In the genomic region with DNA sequence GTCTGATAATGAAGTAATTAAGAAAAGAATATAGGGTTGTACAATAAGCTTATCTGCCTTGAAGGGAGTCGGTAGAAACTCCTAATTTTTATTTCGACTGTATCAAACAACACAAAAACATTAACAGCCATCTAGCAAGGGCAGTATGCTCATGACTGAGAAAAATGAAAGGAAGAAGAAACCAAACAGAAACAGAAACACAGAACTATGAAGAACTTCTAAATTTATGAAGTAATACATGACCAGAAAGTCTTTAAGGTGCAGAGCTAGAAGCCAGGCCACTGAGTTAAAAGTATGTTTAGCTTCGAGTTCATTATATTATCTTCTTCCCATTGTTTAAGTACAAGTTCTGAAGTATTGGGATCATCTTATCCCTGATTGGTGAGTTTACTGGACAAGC, we compare ENCODE assay signal across 20 cellular contexts.
A peak's percentile ranks its signal among the peaks of the same experiment; 100 is the strongest.
DNase-seq lines count a peak whose midpoint lies in the region; ATAC-seq and TF ChIP-seq lines count a peak whose summit lies in the region.
"Had no signal": no experiment of that assay in that cellular context is flagged by ENCODE, and none has a peak within 500 bp of the region (broad histone marks: within the 10 kb centered on the region; RNA-seq: fewer than 3 reads in every experiment).

No MANE protein-coding gene starts in this region.

- H3K9ac ChIP-seq in endodermal cell (ENCODE audit: extremely low read depth, low read length, poor library complexity, severe bottlenecking) (no peak overlapping the region), mesendoderm (ENCODE audit: low read length) (no peak overlapping the region)
- H3K9ac ChIP-seq: BLaER1 had no signal

- peaks cover 4% of the 10 kb centered on the region for H3K4me1 ChIP-seq in endodermal cell (ENCODE audit: control insufficient read depth, insufficient read depth, low read length)
- H3K4me1 ChIP-seq in mesendoderm (ENCODE audit: control insufficient read depth, low read depth, low read length) = no peaks in the 10 kb centered on the region
- H3K4me1 ChIP-seq: BLaER1 had no signal

- H3K4me2 ChIP-seq in mesendoderm (ENCODE audit: low read length) = no peak overlapping the region
- H3K4me2 ChIP-seq: BLaER1 had no signal

- H2AK5ac ChIP-seq in mesendoderm (ENCODE audit: low read length) = no peak overlapping the region

- H3K9me3 Mint-ChIP-seq in neural crest cell (no peaks in the 10 kb centered on the region), endodermal cell (no peaks in the 10 kb centered on the region)
- H3K9me3 Mint-ChIP-seq: IgD-negative memory B cell had no signal

- ATAC-seq in GM18858 (IDR thresholded peaks at IDR 0.05; ENCODE audit: unreplicated experiment) = peak; percentile 41
- peak; percentile 52 for ATAC-seq in GM19463 (IDR thresholded peaks at IDR 0.05; ENCODE audit: unreplicated experiment)
- ATAC-seq in HG03432 (IDR thresholded peaks at IDR 0.05; ENCODE audit: unreplicated experiment) = peak; percentile 66
- ATAC-seq: HCT116, HepG2 had no signal

- H3K18ac ChIP-seq in mesendoderm (ENCODE audit: low read length) = no peak overlapping the region

- H2BK5ac ChIP-seq in mesendoderm (ENCODE audit: low read length) = no peak overlapping the region

- no peak overlapping the region for H3K27ac ChIP-seq in endodermal cell (ENCODE audit: low read depth, low read length)
- no peak overlapping the region for H3K27ac ChIP-seq in mesendoderm (ENCODE audit: low read depth, low read length)
- H3K27ac ChIP-seq: BLaER1 had no signal

- H3K36me3 ChIP-seq in endodermal cell (ENCODE audit: control insufficient read depth, insufficient read depth, low read length) = no peaks in the 10 kb centered on the region
- H3K36me3 ChIP-seq in mesendoderm (ENCODE audit: control insufficient read depth, insufficient read depth, low read length) = no peaks in the 10 kb centered on the region
- H3K36me3 ChIP-seq: BLaER1 had no signal

- H3K4ac ChIP-seq in mesendoderm (ENCODE audit: low read depth, low read length) = no peak overlapping the region

- no peak overlapping the region for H3K4me3 ChIP-seq in endodermal cell (ENCODE audit: low read length)
- no peak overlapping the region for H3K4me3 ChIP-seq in mesendoderm (ENCODE audit: low read length)
- H3K4me3 ChIP-seq: BLaER1 had no signal

- H3K27me3 ChIP-seq in endodermal cell (ENCODE audit: control insufficient read depth, insufficient read depth, low read length, poor library complexity, severe bottlenecking) = no peaks in the 10 kb centered on the region
- no peaks in the 10 kb centered on the region for H3K27me3 ChIP-seq in mesendoderm (ENCODE audit: insufficient read depth, low read length, poor library complexity)
- H3K27me3 ChIP-seq: BLaER1 had no signal

- peak overlapping the region; percentile 22 for H3K27ac Mint-ChIP-seq in neural crest cell (ENCODE audit: unreplicated experiment)
- H3K27ac Mint-ChIP-seq in endodermal cell = no peak overlapping the region
- H3K27ac Mint-ChIP-seq: CD14-positive monocyte; CD4-positive, alpha-beta memory T cell; HFFc6; IgD-negative memory B cell had no signal

- peaks cover 5% of the 10 kb centered on the region for H3K4me1 Mint-ChIP-seq in neural crest cell
- H3K4me1 Mint-ChIP-seq in endodermal cell = peaks cover 13% of the 10 kb centered on the region
- H3K4me1 Mint-ChIP-seq: CD14-positive monocyte; CD4-positive, alpha-beta memory T cell; IgD-negative memory B cell had no signal

- H4K8ac ChIP-seq in mesendoderm (ENCODE audit: low read depth, low read length) = no peak overlapping the region

- 93% methylated on average over 3 of the region's 3 CpGs; no CpG with 5 or more reads in 1 of the 2 experiments for WGBS in endodermal cell (ENCODE audit: insufficient coverage in 1 of 2, insufficient read length in 1 of 2), 2 experiments
- no CpG with 5 or more reads among the region's 3 CpGs for WGBS in mesendoderm (ENCODE audit: extremely low coverage, insufficient coverage, low lambda C conversion rate)

- TF ChIP-seq CTCF in neural crest cell (conservative IDR thresholded peaks at IDR 0.05) (no peak), endodermal cell (conservative IDR thresholded peaks at IDR 0.05) (no peak)

- H3K79me1 ChIP-seq in mesendoderm (ENCODE audit: low read length) = no peaks in the 10 kb centered on the region

- no peaks in the 10 kb centered on the region for H3K9me3 ChIP-seq in endodermal cell (ENCODE audit: control insufficient read depth, low read length)
- H3K9me3 ChIP-seq: BLaER1 had no signal

- H2BK120ac ChIP-seq in mesendoderm (ENCODE audit: low read depth, low read length) = no peak overlapping the region

- H3K79me2 ChIP-seq in mesendoderm (ENCODE audit: control insufficient read depth, insufficient read depth, low read length) = no peaks in the 10 kb centered on the region

- H3K27me3 Mint-ChIP-seq in neural crest cell (ENCODE audit: low read depth) (no peaks in the 10 kb centered on the region), endodermal cell (ENCODE audit: insufficient read depth) (no peaks in the 10 kb centered on the region)
- H3K27me3 Mint-ChIP-seq: CD4-positive, alpha-beta memory T cell; IgD-negative memory B cell had no signal

- DNase-seq in neural crest cell (ENCODE audit: low read depth, low spot score) (no peak), endodermal cell (no peak), T-helper 9 cell (no peak), mesendoderm (no peak)
- DNase-seq: 8988T; Calu3; CD4-positive, alpha-beta memory T cell; GOT3; H7; HFFc6; Karpas-422; KBM-7 had no signal

- H4K5ac ChIP-seq in mesendoderm (ENCODE audit: low read length) = no peak overlapping the region

- no peak overlapping the region for H3K56ac ChIP-seq in mesendoderm (ENCODE audit: low read length)

- H3K23ac ChIP-seq in mesendoderm (ENCODE audit: low read length) = no peak overlapping the region

- H3K36me3 Mint-ChIP-seq in neural crest cell (ENCODE audit: low read depth) (no peaks in the 10 kb centered on the region), endodermal cell (ENCODE audit: low read depth) (no peaks in the 10 kb centered on the region)
- H3K36me3 Mint-ChIP-seq: CD14-positive monocyte; CD4-positive, alpha-beta memory T cell; IgD-negative memory B cell had no signal

- H3K4me3 Mint-ChIP-seq in neural crest cell = no peak overlapping the region
- no peak overlapping the region for H3K4me3 Mint-ChIP-seq in endodermal cell
- H3K4me3 Mint-ChIP-seq: CD14-positive monocyte; CD4-positive, alpha-beta memory T cell; HFFc6; IgD-negative memory B cell had no signal

- H2BK15ac ChIP-seq in mesendoderm (replicated peaks; ENCODE audit: low read depth) = no peak overlapping the region
